26 cellular contexts compared by ENCODE assay signal in the genomic region with DNA sequence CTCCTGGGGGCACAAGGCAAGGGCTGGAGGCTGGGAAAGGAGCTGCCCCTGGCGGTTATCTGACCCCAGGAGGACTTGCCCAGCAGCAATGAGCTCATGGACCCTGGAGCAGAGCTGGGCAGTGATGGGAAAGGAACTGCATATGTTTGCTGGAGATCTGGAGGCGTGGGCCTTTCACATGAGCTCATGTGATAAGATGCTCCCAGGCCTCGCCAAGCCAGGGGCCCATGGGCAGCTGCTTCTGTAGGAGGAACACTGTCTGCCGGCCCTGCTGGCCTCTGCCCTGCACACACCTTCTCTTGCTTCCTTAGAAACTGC. TPM values are rescaled to one million over a fixed set of nuclear protein-coding genes. Genes with fewer than 3 reads are reported as not detected.
DNase-seq lines count a peak whose midpoint lies in the region; ATAC-seq, FAIRE-seq and TF ChIP-seq lines count a peak whose summit lies in the region.
"Had no signal": no experiment of that assay in that cellular context is flagged by ENCODE, and none has a peak within 500 bp of the region (broad histone marks: within the 10 kb centered on the region; RNA-seq: fewer than 3 reads in every experiment).

No MANE protein-coding gene starts in this region.

- H3K9me3 ChIP-seq in HepG2 (ENCODE audit: low read length) (no peaks in the 10 kb centered on the region), right lobe of liver (no peaks in the 10 kb centered on the region)
- H3K9me3 ChIP-seq: lower lobe of right lung had no signal

- TF ChIP-seq CTCF in HepG2 (CRISPR knock-in tag; IDR thresholded peaks at IDR 0.05) (no peak), right lobe of liver (IDR thresholded peaks at IDR 0.05) (no peak), endothelial cell (IDR thresholded peaks at IDR 0.05; ENCODE audit: unreplicated experiment) (no peak), MCF 10A (IDR thresholded peaks at IDR 0.05; ENCODE audit: unreplicated experiment) (no peak)

- H3K4me3 ChIP-seq in HepG2 (replicated peaks in 1 of 3; ENCODE audit: insufficient read depth in 1 of 3, low read depth in 2 of 3, low read length in 3 of 3): peak overlapping the region in 2 of 3 experiments; percentile 15 to 57; a peak in 2 of 6 replicates
- no peak overlapping the region for H3K4me3 ChIP-seq in right lobe of liver
- H3K4me3 ChIP-seq: lower lobe of right lung had no signal

- no TSS peak for BruUV-seq in HepG2 (replicated peaks; lab: Mats Ljungman, UMichigan)
- BruUV-seq in MCF 10A (replicated peaks; lab: Mats Ljungman, UMichigan): no TSS peak

- H3K27me3 Mint-ChIP-seq in endothelial cell (ENCODE audit: unreplicated experiment): peaks cover 1% of the 10 kb centered on the region
- no peaks in the 10 kb centered on the region for H3K27me3 Mint-ChIP-seq in MCF 10A (ENCODE audit: insufficient read depth, unreplicated experiment)
- H3K27me3 Mint-ChIP-seq: dendritic cell treated with granulocyte-macrophage colony-stimulating factor and Interleukin-4, amounts not matched to agents 40 ng/mL and 50 ng/mL, for 4 days had no signal

- H3K27me3 ChIP-seq in HepG2 (ENCODE audit: control insufficient read depth in 1 of 2, insufficient read depth in 2 of 2, low read length in 2 of 2) (peaks cover 5 to 41% of the 10 kb centered on the region in 2 experiments; a peak in 4 of 5 replicates), right lobe of liver (no peaks in the 10 kb centered on the region)

- H3K36me3 ChIP-seq in HepG2 (replicated peaks in 1 of 2; ENCODE audit: control insufficient read depth in 1 of 2, insufficient read depth in 2 of 2, low read length in 2 of 2) (no peaks in the 10 kb centered on the region), right lobe of liver (no peaks in the 10 kb centered on the region)
- H3K36me3 ChIP-seq: lower lobe of right lung had no signal

- FAIRE-seq in HepG2 (lab: Jason Lieb, UNC): no peak
- FAIRE-seq: D721Med, islet of Langerhans had no signal

- no peak overlapping the region for H3K27ac ChIP-seq in HepG2 (ENCODE audit: extremely low read length, insufficient read depth, low read length)
- H3K27ac ChIP-seq in right lobe of liver: no peak overlapping the region
- H3K27ac ChIP-seq: C4-2B, lower lobe of right lung had no signal

- DNase-seq in HepG2 (ENCODE audit: low spot score) (no peak), right lobe of liver (no peak), endothelial cell (ENCODE audit: low spot score) (no peak), myocyte (ENCODE audit: low read depth) (peak; percentile 48), MCF 10A (ENCODE audit: unreplicated experiment) (no peak), DMS79 (lab: John Stamatoyannopoulos, UW) (no peak), NCI-H82 treated with DMSO at 0.1 percent for 48 hours (lab: John Stamatoyannopoulos, UW; ENCODE audit: unreplicated experiment) (no peak)
- DNase-seq: activated naive CD4-positive, alpha-beta T cell treated with anti-CD3 and anti-CD28 coated beads for 36 hours; activated T-cell treated with anti-CD3 and anti-CD28 coated beads, Interleukin-2, amount 50 U/mL, for 4 hours; caudate nucleus; H9; hypothalamus; KG1; lower lobe of right lung; NCI-H1694; NCI-H69; stimulated activated CD4-positive, alpha-beta T cell treated with anti-CD3 and anti-CD28 coated beads, Interleukin-12 subunit alpha, Interleukin-12 subunit beta, amount 100 ng/mL, for 4 hours; SW 1271; trophoblast cell had no signal

- H3K9me3 Mint-ChIP-seq in endothelial cell (ENCODE audit: unreplicated experiment) (no peaks in the 10 kb centered on the region), MCF 10A (ENCODE audit: unreplicated experiment) (no peaks in the 10 kb centered on the region)
- H3K9me3 Mint-ChIP-seq: activated naive CD4-positive, alpha-beta T cell treated with anti-CD3 and anti-CD28 coated beads for 36 hours; activated T-cell treated with anti-CD3 and anti-CD28 coated beads, Interleukin-2, amount 50 U/mL, for 4 hours; dendritic cell treated with granulocyte-macrophage colony-stimulating factor and Interleukin-4, amounts not matched to agents 40 ng/mL and 50 ng/mL, for 4 days; H9 had no signal

- H3K27ac Mint-ChIP-seq in endothelial cell (ENCODE audit: unreplicated experiment): peak overlapping the region; percentile 52
- H3K27ac Mint-ChIP-seq in MCF 10A (ENCODE audit: low read depth, unreplicated experiment): no peak overlapping the region
- H3K27ac Mint-ChIP-seq: activated naive CD4-positive, alpha-beta T cell treated with anti-CD3 and anti-CD28 coated beads for 36 hours; dendritic cell treated with granulocyte-macrophage colony-stimulating factor and Interleukin-4, amounts not matched to agents 40 ng/mL and 50 ng/mL, for 4 days; H9 had no signal

- intact Hi-C loops in HepG2 (cut with micrococcal nuclease; ENCODE audit: unreplicated experiment) (no loop called here), right lobe of liver (cut with DNase I) (no loop called here), MCF 10A (cut with micrococcal nuclease) (no loop called here)

- no peak overlapping the region for H3K9ac ChIP-seq in HepG2 (ENCODE audit: insufficient read depth, low read depth, low read length)

- 18% methylated on average over 4 of the region's 4 CpGs for WGBS in HepG2 (ENCODE audit: low lambda C conversion rate)
- no CpG with 5 or more reads among the region's 4 CpGs for WGBS in right lobe of liver (ENCODE audit: insufficient coverage, low coverage, low lambda C conversion rate, missing lambda C conversion rate)

- no peak overlapping the region for H2AFZ ChIP-seq in HepG2 (ENCODE audit: low read length)

- H3K4me2 ChIP-seq in HepG2 (ENCODE audit: low read depth, low read length): peak overlapping the region; percentile 75

- H3K4me1 ChIP-seq in HepG2 (ENCODE audit: insufficient read depth, low read length) (peaks cover 27% of the 10 kb centered on the region), right lobe of liver (no peaks in the 10 kb centered on the region)
- H3K4me1 ChIP-seq: lower lobe of right lung had no signal

- no peak overlapping the region for H3K4me3 Mint-ChIP-seq in endothelial cell (ENCODE audit: unreplicated experiment)
- H3K4me3 Mint-ChIP-seq in MCF 10A (ENCODE audit: unreplicated experiment): no peak overlapping the region
- H3K4me3 Mint-ChIP-seq: activated naive CD4-positive, alpha-beta T cell treated with anti-CD3 and anti-CD28 coated beads for 36 hours; activated T-cell treated with anti-CD3 and anti-CD28 coated beads, Interleukin-2, amount 50 U/mL, for 4 hours; dendritic cell treated with granulocyte-macrophage colony-stimulating factor and Interleukin-4, amounts not matched to agents 40 ng/mL and 50 ng/mL, for 4 days; H9 had no signal

- ATAC-seq in HepG2 (peak; percentile 66), right lobe of liver (no peak), GM21367 (IDR thresholded peaks at IDR 0.05; ENCODE audit: unreplicated experiment) (no peak)
- ATAC-seq: activated T-cell treated with anti-CD3 and anti-CD28 coated beads, Interleukin-2, amount 50 U/mL, for 4 hours had no signal

- H3K36me3 Mint-ChIP-seq in endothelial cell (ENCODE audit: low read depth, unreplicated experiment) (no peaks in the 10 kb centered on the region), MCF 10A (ENCODE audit: insufficient read depth, unreplicated experiment) (no peaks in the 10 kb centered on the region)

- POLR2A ChIA-PET in HepG2 (lab: Yijun Ruan, JAX) (interaction anchor here (0.9 to 1.3 kb wide), 3 partner anchors 10 to 26 kb away, joined by 3 to 4 read pairs (median 3); a partner anchor contains a TSS), MCF 10A (lab: Yijun Ruan, JAX) (interaction anchor here (0.8 kb wide), 1 partner anchor 26 kb away, joined by 3 read pairs; a partner anchor contains a TSS)

- CTCF ChIA-PET in HepG2 (lab: Yijun Ruan, JAX; ENCODE audit: low intra/inter-chr PET ratio, low total read pairs) (no interaction called here), MCF 10A (lab: Yijun Ruan, JAX) (interaction anchor here (0.6 to 1.4 kb wide), 4 partner anchors 10 to 390 kb away, joined by 3 to 7 read pairs (median 4); no protein-coding TSS in a partner anchor)

- H4K20me1 ChIP-seq in HepG2 (ENCODE audit: insufficient read depth, low read length): no peaks in the 10 kb centered on the region

- H3K79me2 ChIP-seq in HepG2 (ENCODE audit: insufficient read depth, low read length): no peaks in the 10 kb centered on the region

- TF ChIP-seq EP300 in HepG2 (IDR thresholded peaks at IDR 0.05; ENCODE audit: low read depth in 2 of 2, low read length in 2 of 2): no peak
- TF ChIP-seq EP300 in HepG2 (CRISPR knock-in tag; IDR thresholded peaks at IDR 0.05; ENCODE audit: borderline replicate concordance): no peak

- in situ Hi-C loops in HepG2 (cut with HindIII; ENCODE audit: extremely low pct_ligation_motif_present, low pct_unique_long_range_greater_than_20kb): no loop called here

- H3K4me1 Mint-ChIP-seq in endothelial cell (ENCODE audit: unreplicated experiment) (peaks cover 5% of the 10 kb centered on the region), MCF 10A (ENCODE audit: insufficient read depth, unreplicated experiment) (no peaks in the 10 kb centered on the region)
- H3K4me1 Mint-ChIP-seq: H9 had no signal

- TF ChIP-seq POLR2A in HepG2 (IDR thresholded peaks at IDR 0.05; ENCODE audit: insufficient read depth in 1 of 2, low read depth in 2 of 2, low read length in 2 of 2): no peak
- no peak for TF ChIP-seq POLR2A in right lobe of liver (IDR thresholded peaks at IDR 0.05)

- no peak for TF ChIP-seq RAD21 in HepG2 (CRISPR knock-in tag; IDR thresholded peaks at IDR 0.05)

RNA-seq across cellular contexts. Expression of a gene that starts 9.0 kb away (rescaled TPM):
- total RNA-seq in HepG2 (2016; rRNA removed; fragmentation: Illumina TruSeq; extraction: Trizol) (0.11 TPM in 1 of 2 replicates, not detected in the other), right lobe of liver (not detected), endothelial cell (ENCODE audit: unreplicated experiment) (11.4 TPM), myocyte (0.27 TPM in 1 of 2 replicates, not detected in the other), MCF 10A (2022) (not detected in 2 replicates)
- not detected in 2 replicates for total RNA-seq in HepG2 (2016; cell fraction: cytosol; rRNA removed; fragmentation: Illumina TruSeq; extraction: Trizol; ENCODE audit: low read depth)
- total RNA-seq in HepG2 (2016; cell fraction: insoluble cytoplasmic fraction; rRNA removed; fragmentation: Illumina TruSeq; extraction: Trizol): 0.15 TPM in 1 of 2 replicates, not detected in the other
- not detected in 2 replicates for total RNA-seq in HepG2 (2016; cell fraction: membrane; rRNA removed; fragmentation: Illumina TruSeq; extraction: Trizol)
- total RNA-seq in HepG2 (2016; cell fraction: nucleus; rRNA removed; fragmentation: Illumina TruSeq; extraction: Trizol): not detected in 2 replicates
- not detected in 2 replicates for polyA plus RNA-seq in HepG2 (2011; rRNA removed)
- polyA plus RNA-seq in HepG2 (2011; cell fraction: cytosol; rRNA removed): 0.17 TPM in 1 of 2 replicates, not detected in the other
- polyA plus RNA-seq in HepG2 (2011; cell fraction: nucleus; rRNA removed): not detected in 2 replicates
- 0.17 TPM in 1 of 2 replicates, not detected in the other for polyA plus RNA-seq in HepG2 (2012)
- not detected in 2 replicates for polyA plus RNA-seq in HepG2 (2016; cell fraction: cytosol; fragmentation: Illumina TruSeq; extraction: Trizol; ENCODE audit: low read depth)
- polyA plus RNA-seq in HepG2 (2016; cell fraction: insoluble cytoplasmic fraction; fragmentation: Illumina TruSeq; extraction: Trizol; ENCODE audit: low read depth): not detected in 2 replicates
- polyA plus RNA-seq in HepG2 (2016; cell fraction: membrane; fragmentation: Illumina TruSeq; extraction: Trizol; ENCODE audit: low read depth): not detected in 2 replicates
- polyA plus RNA-seq in HepG2 (2016; cell fraction: nucleus; fragmentation: Illumina TruSeq; extraction: Trizol; ENCODE audit: insufficient read depth, low read depth): not detected in 2 replicates
- polyA minus RNA-seq in HepG2 (2011; rRNA and poly(A)+ RNA removed; ENCODE audit: low replicate concordance): 0.14 TPM in 1 of 2 replicates, not detected in the other
- polyA minus RNA-seq in HepG2 (2011; cell fraction: cytosol; rRNA and poly(A)+ RNA removed): not detected in 2 replicates
- polyA minus RNA-seq in HepG2 (2011; cell fraction: nucleus; rRNA and poly(A)+ RNA removed): not detected in 2 replicates
- polyA plus RNA-seq in myocyte (2012): not detected
- total RNA-seq: fibroblast of villous mesenchyme, lower lobe of right lung, mucosa of gallbladder had no signal

RNA-seq across cellular contexts. Expression of a gene that starts 26.3 kb away (rescaled TPM):
- total RNA-seq in HepG2 (2016; rRNA removed; fragmentation: Illumina TruSeq; extraction: Trizol): 20.3 and 23.9 TPM in 2 replicates
- 27.2 and 32.6 TPM in 2 replicates for total RNA-seq in HepG2 (2016; cell fraction: cytosol; rRNA removed; fragmentation: Illumina TruSeq; extraction: Trizol; ENCODE audit: low read depth)
- 16.0 and 21.5 TPM in 2 replicates for total RNA-seq in HepG2 (2016; cell fraction: insoluble cytoplasmic fraction; rRNA removed; fragmentation: Illumina TruSeq; extraction: Trizol)
- 10.1 and 13.9 TPM in 2 replicates for total RNA-seq in HepG2 (2016; cell fraction: membrane; rRNA removed; fragmentation: Illumina TruSeq; extraction: Trizol)
- 38.8 and 40.6 TPM in 2 replicates for total RNA-seq in HepG2 (2016; cell fraction: nucleus; rRNA removed; fragmentation: Illumina TruSeq; extraction: Trizol)
- polyA plus RNA-seq in HepG2 (2011; rRNA removed): 7.0 and 9.6 TPM in 2 replicates
- 5.5 and 7.5 TPM in 2 replicates for polyA plus RNA-seq in HepG2 (2011; cell fraction: cytosol; rRNA removed)
- 45.1 and 57.6 TPM in 2 replicates for polyA plus RNA-seq in HepG2 (2011; cell fraction: nucleus; rRNA removed)
- 10.7 and 11.8 TPM in 2 replicates for polyA plus RNA-seq in HepG2 (2012)
- 3.1 and 3.3 TPM in 2 replicates for polyA plus RNA-seq in HepG2 (2016; cell fraction: cytosol; fragmentation: Illumina TruSeq; extraction: Trizol; ENCODE audit: low read depth)
- 14.0 and 14.3 TPM in 2 replicates for polyA plus RNA-seq in HepG2 (2016; cell fraction: insoluble cytoplasmic fraction; fragmentation: Illumina TruSeq; extraction: Trizol; ENCODE audit: low read depth)
- polyA plus RNA-seq in HepG2 (2016; cell fraction: membrane; fragmentation: Illumina TruSeq; extraction: Trizol; ENCODE audit: low read depth): 4.9 and 5.5 TPM in 2 replicates
- polyA plus RNA-seq in HepG2 (2016; cell fraction: nucleus; fragmentation: Illumina TruSeq; extraction: Trizol; ENCODE audit: insufficient read depth, low read depth): 35.3 and 36.0 TPM in 2 replicates
- polyA minus RNA-seq in HepG2 (2011; rRNA and poly(A)+ RNA removed; ENCODE audit: low replicate concordance): 12.0 and 17.6 TPM in 2 replicates
- polyA minus RNA-seq in HepG2 (2011; cell fraction: cytosol; rRNA and poly(A)+ RNA removed): 5.4 and 5.9 TPM in 2 replicates
- 53.8 and 56.6 TPM in 2 replicates for polyA minus RNA-seq in HepG2 (2011; cell fraction: nucleus; rRNA and poly(A)+ RNA removed)
- 10 to 100 TPM in 5 of 6 experiments, 1 to 10 TPM in 1; 8.1 to 22.3 (median 16.7) TPM for total RNA-seq in right lobe of liver
- total RNA-seq in endothelial cell (ENCODE audit: unreplicated experiment): 42.1 TPM
- total RNA-seq in myocyte: 20.5 and 34.5 TPM in 2 replicates
- polyA plus RNA-seq in myocyte (2012): 12.5 TPM
- 32.6 and 47.4 TPM in 2 replicates for total RNA-seq in MCF 10A (2022)

Comparison
In these comparisons a context has a peak if more than half of its experiments do, and no peak if none do; other contexts are left out.
1. H3K4me3 ChIP-seq: peak in HepG2 (2 of 3); none in right lobe of liver (0 of 3).